Comparison of ENCODE assay signal across 21 cellular contexts in the genomic region with DNA sequence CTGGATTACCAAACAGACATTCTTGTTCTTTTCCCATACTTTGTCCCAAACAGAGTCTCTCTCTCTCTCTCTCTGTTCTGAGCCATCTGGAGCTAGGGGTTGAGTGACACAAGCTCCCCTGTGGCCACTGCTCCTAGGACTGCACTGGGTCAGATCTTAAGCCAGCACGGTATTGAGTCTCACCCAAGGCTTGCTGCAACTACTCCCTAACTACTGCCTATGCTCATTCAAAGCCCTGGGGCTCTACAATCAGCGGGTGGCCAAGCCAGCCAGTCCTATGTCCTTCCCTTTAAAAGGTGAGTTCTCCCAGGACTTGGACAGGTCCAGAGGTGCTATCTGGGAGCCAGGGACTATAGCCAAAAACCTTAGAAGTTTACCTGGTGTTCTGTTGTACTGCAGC.
"Had no signal": no experiment of that assay in that cellular context is flagged by ENCODE, and none has a peak within 500 bp of the region (broad histone marks: within the 10 kb centered on the region; RNA-seq: fewer than 3 reads in every experiment).

No MANE protein-coding gene starts in this region.

- H3K36me3 ChIP-seq: heart left ventricle, left ventricle myocardium inferior, neural progenitor cell, ovary, right atrium auricular region, right lobe of liver, suprapubic skin, thoracic aorta, tibial artery, upper lobe of right lung had no signal

- H3K4me2 ChIP-seq: neural progenitor cell had no signal

- H2AFZ ChIP-seq: neural progenitor cell had no signal

- H3K4me3 ChIP-seq: heart left ventricle, left ventricle myocardium inferior, lung, neural progenitor cell, ovary, right atrium auricular region, right lobe of liver, skin epidermis, suprapubic skin, thoracic aorta, tibial artery, upper lobe of right lung had no signal

- H3K27ac ChIP-seq: heart left ventricle, left ventricle myocardium inferior, neural progenitor cell, ovary, right atrium auricular region, right lobe of liver, skin epidermis, suprapubic skin, thoracic aorta, tibial artery, upper lobe of right lung had no signal

- H3K27me3 ChIP-seq: heart left ventricle, neural progenitor cell, ovary, right atrium auricular region, right lobe of liver, suprapubic skin, tibial artery, upper lobe of right lung had no signal

- H3K4me1 ChIP-seq: neural progenitor cell, right atrium auricular region, right lobe of liver, suprapubic skin, tibial artery, upper lobe of right lung had no signal

- H3K9me3 ChIP-seq: heart left ventricle, ovary, right atrium auricular region, right lobe of liver, suprapubic skin, thoracic aorta, tibial artery, upper lobe of right lung had no signal

- ATAC-seq: heart left ventricle; natural killer cell; right lobe of liver; stimulated activated effector memory CD8-positive, alpha-beta T cell treated with anti-CD3 and anti-CD28 coated beads, Interleukin-12 subunit alpha, Interleukin-12 subunit beta, amount 100 ng/mL, for 72 hours; upper lobe of right lung had no signal

- H3K9ac ChIP-seq: neural progenitor cell had no signal

- DNase-seq: heart left ventricle; hypothalamus; immature natural killer cell; left ventricle myocardium inferior; mesendoderm; naive B cell; natural killer cell; nephron progenitor cell; ovary; right lobe of liver; stimulated activated CD4-positive, alpha-beta T cell treated with anti-CD3 and anti-CD28 coated beads, Interleukin-4, amount 100 ng/mL, for 24 hours; tibial artery; trophoblast cell; upper lobe of right lung had no signal
